In genomic region chr10:77921395-77921794, GRCh38 we compare ENCODE assay signal across 1 cellular context.
TF ChIP-seq lines count a peak whose summit lies in the region.

No MANE protein-coding gene starts in this region.

TF ChIP-seq in WTC11, 78 proteins besides CTCF, POLR2A, EP300 and RAD21 (continued from another document):
- TF ChIP-seq ARID4B (CRISPR knock-in tag; IDR thresholded peaks at IDR 0.05; ENCODE audit: borderline replicate concordance), result no peak
- no peak for TF ChIP-seq ZNF232 (CRISPR knock-in tag; IDR thresholded peaks at IDR 0.05)
- no peak for TF ChIP-seq ZSCAN18 (CRISPR knock-in tag; IDR thresholded peaks at IDR 0.05)
- TF ChIP-seq STAT6 (CRISPR knock-in tag; conservative IDR thresholded peaks at IDR 0.05; ENCODE audit: low read depth), result no peak
- TF ChIP-seq ZMAT4 (CRISPR knock-in tag; IDR thresholded peaks at IDR 0.05), result no peak
- no peak for TF ChIP-seq TCF7 (CRISPR knock-in tag; IDR thresholded peaks at IDR 0.05; ENCODE audit: low read depth)
- no peak for TF ChIP-seq CBFB (CRISPR knock-in tag; IDR thresholded peaks at IDR 0.05; ENCODE audit: low read depth)
- TF ChIP-seq TEAD4 (CRISPR knock-in tag; IDR thresholded peaks at IDR 0.05), result no peak
- TF ChIP-seq RORB (CRISPR knock-in tag; IDR thresholded peaks at IDR 0.05), result no peak
- no peak for TF ChIP-seq ZNF396 (CRISPR knock-in tag; IDR thresholded peaks at IDR 0.05; ENCODE audit: borderline replicate concordance)
- no peak for TF ChIP-seq ZBTB21 (CRISPR knock-in tag; IDR thresholded peaks at IDR 0.05; ENCODE audit: borderline replicate concordance)
- TF ChIP-seq AR (CRISPR knock-in tag; IDR thresholded peaks at IDR 0.05), result no peak
